In the genomic region with DNA sequence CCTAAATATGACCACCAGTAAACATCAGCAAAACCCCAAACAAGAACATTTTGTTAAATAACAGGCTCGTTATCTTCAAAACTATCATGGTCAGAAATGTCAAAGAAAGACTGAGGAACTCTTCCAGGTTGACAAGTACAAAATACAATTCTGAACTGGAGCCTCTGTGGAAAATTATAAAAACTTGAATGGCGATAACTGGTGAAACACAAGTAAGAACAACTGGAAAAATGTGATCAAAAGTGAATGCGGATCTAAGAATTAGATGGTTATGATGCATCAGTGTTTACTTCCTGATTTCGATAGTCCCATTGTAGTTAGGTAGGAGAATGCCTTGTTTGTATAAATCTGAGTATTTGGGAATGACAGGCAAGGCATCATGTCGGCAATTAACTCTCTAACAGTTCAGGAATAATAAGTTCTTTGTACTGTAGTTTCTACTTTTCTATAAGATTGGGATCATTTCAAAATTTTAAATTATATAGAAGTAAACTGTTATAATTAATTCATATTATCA, we compare ENCODE assay signal across 35 cellular contexts.
"Had no signal": no experiment of that assay in that cellular context is flagged by ENCODE, and none has a peak within 500 bp of the region (broad histone marks: within the 10 kb centered on the region; RNA-seq: fewer than 3 reads in every experiment).

No MANE protein-coding gene starts in this region.

- H3K27ac Mint-ChIP-seq: activated B cell treated with CpG ODN at 0.5 μM for 24 hours; activated CD4-positive, alpha-beta memory T cell treated with anti-CD3 and anti-CD28 coated beads for 36 hours; activated CD4-positive, alpha-beta T cell treated with anti-CD3 and anti-CD28 coated beads for 36 hours; activated CD4-positive, alpha-beta T cell treated with anti-CD3 and anti-CD28 coated beads, Interleukin-2, amount 10 ng/mL, durations not matched to agents 24 days and 14 days; activated CD8-positive, alpha-beta memory T cell treated with anti-CD3 and anti-CD28 coated beads, Interleukin-2, amount 10 ng/mL, durations not matched to agents 7 days and 5 days; activated CD8-positive, alpha-beta T cell treated with anti-CD3 and anti-CD28 coated beads, Interleukin-2, amount 10 ng/mL, durations not matched to agents 7 days and 5 days; activated naive CD4-positive, alpha-beta T cell treated with anti-CD3 and anti-CD28 coated beads for 36 hours; activated naive CD4-positive, alpha-beta T cell treated with anti-CD3 and anti-CD28 coated beads, Interleukin-2, amount 50 U/mL, for 24 hours; activated naive CD8-positive, alpha-beta T cell treated with anti-CD3 and anti-CD28 coated beads for 36 hours; activated naive CD8-positive, alpha-beta T cell treated with anti-CD3 and anti-CD28 coated beads, Interleukin-2, amount 50 U/mL, for 24 hours; activated T-helper 1 cell treated with anti-CD3 and anti-CD28 coated beads, Interleukin-12 subunit alpha, Interleukin-12 subunit beta, Interleukin-2, Interleukin-4 antibody, amounts not matched to agents 30 ng/mL and 10 ng/mL and 1 ng/mL, durations not matched to agents 14 hours and 24 hours and 36 hours; activated T-helper 2 cell treated with anti-CD3 and anti-CD28 coated beads, Interferon-gamma antibody, Interleukin-2, Interleukin-4, amounts not matched to agents 10 μg/mL and 5 μg/mL and 100 μg/mL, durations not matched to agents 14 hours and 24 hours and 36 hours; endodermal cell; T-helper 17 cell; T-helper 2 cell treated with Interferon-gamma antibody and Interleukin-4, amounts not matched to agents 5 μg/mL and 100 μg/mL, for 36 hours had no signal

- H3K9me3 Mint-ChIP-seq: activated B cell treated with CpG ODN at 0.5 μM for 24 hours; activated CD4-positive, alpha-beta memory T cell treated with anti-CD3 and anti-CD28 coated beads for 36 hours; activated CD4-positive, alpha-beta T cell treated with anti-CD3 and anti-CD28 coated beads, Interleukin-2, amount 10 ng/mL, durations not matched to agents 24 days and 14 days; activated naive CD4-positive, alpha-beta T cell treated with anti-CD3 and anti-CD28 coated beads for 36 hours; activated naive CD4-positive, alpha-beta T cell treated with anti-CD3 and anti-CD28 coated beads, Interleukin-2, amount 50 U/mL, for 24 hours; activated naive CD8-positive, alpha-beta T cell treated with anti-CD3 and anti-CD28 coated beads for 36 hours; activated naive CD8-positive, alpha-beta T cell treated with anti-CD3 and anti-CD28 coated beads, Interleukin-2, amount 50 U/mL, for 24 hours; activated T-helper 1 cell treated with anti-CD3 and anti-CD28 coated beads, Interleukin-12 subunit alpha, Interleukin-12 subunit beta, Interleukin-2, Interleukin-4 antibody, amounts not matched to agents 30 ng/mL and 10 ng/mL and 1 ng/mL, durations not matched to agents 14 hours and 24 hours and 36 hours; activated T-helper 2 cell treated with anti-CD3 and anti-CD28 coated beads, Interferon-gamma antibody, Interleukin-2, Interleukin-4, amounts not matched to agents 10 μg/mL and 5 μg/mL and 100 μg/mL, durations not matched to agents 14 hours and 24 hours and 36 hours; T-helper 2 cell treated with Interferon-gamma antibody and Interleukin-4, amounts not matched to agents 5 μg/mL and 100 μg/mL, for 36 hours had no signal

- H3K27me3 Mint-ChIP-seq: activated B cell treated with CpG ODN at 0.5 μM for 24 hours; activated CD4-positive, alpha-beta memory T cell treated with anti-CD3 and anti-CD28 coated beads for 36 hours; activated CD4-positive, alpha-beta T cell treated with anti-CD3 and anti-CD28 coated beads for 36 hours; activated CD4-positive, alpha-beta T cell treated with anti-CD3 and anti-CD28 coated beads, Interleukin-2, amount 10 ng/mL, durations not matched to agents 24 days and 14 days; activated CD8-positive, alpha-beta memory T cell treated with anti-CD3 and anti-CD28 coated beads, Interleukin-2, amount 10 ng/mL, durations not matched to agents 7 days and 5 days; activated naive CD4-positive, alpha-beta T cell treated with anti-CD3 and anti-CD28 coated beads, Interleukin-2, amount 50 U/mL, for 24 hours; activated naive CD8-positive, alpha-beta T cell treated with anti-CD3 and anti-CD28 coated beads for 36 hours; activated naive CD8-positive, alpha-beta T cell treated with anti-CD3 and anti-CD28 coated beads, Interleukin-2, amount 50 U/mL, for 24 hours had no signal

- H3K36me3 Mint-ChIP-seq: activated CD4-positive, alpha-beta memory T cell treated with anti-CD3 and anti-CD28 coated beads for 36 hours; activated CD8-positive, alpha-beta memory T cell treated with anti-CD3 and anti-CD28 coated beads, Interleukin-2, amount 10 ng/mL, durations not matched to agents 7 days and 5 days; activated naive CD4-positive, alpha-beta T cell treated with anti-CD3 and anti-CD28 coated beads, Interleukin-2, amount 50 U/mL, for 24 hours; activated naive CD8-positive, alpha-beta T cell treated with anti-CD3 and anti-CD28 coated beads for 36 hours had no signal

- H3K4me3 ChIP-seq: adrenal gland, body of pancreas, colonic mucosa, esophagus muscularis mucosa, gastrocnemius medialis, heart right ventricle had no signal

- ATAC-seq: activated CD4-positive, alpha-beta T cell treated with anti-CD3 and anti-CD28 coated beads for 36 hours; activated CD4-positive, CD25-positive, alpha-beta regulatory T cell treated with anti-CD3 and anti-CD28 coated beads, Interleukin-2, amount 50 U/mL, for 24 hours; activated CD8-positive, alpha-beta memory T cell treated with anti-CD3 and anti-CD28 coated beads, Interleukin-2, amount 10 ng/mL, durations not matched to agents 7 days and 5 days; activated CD8-positive, alpha-beta T cell treated with anti-CD3 and anti-CD28 coated beads, Interleukin-2, amount 10 ng/mL, durations not matched to agents 7 days and 5 days; activated naive CD8-positive, alpha-beta T cell treated with anti-CD3 and anti-CD28 coated beads, Interleukin-2, amount 50 U/mL, for 24 hours; body of pancreas; foreskin keratinocyte; gastrocnemius medialis; heart right ventricle; T-helper 17 cell had no signal

- H3K4me3 Mint-ChIP-seq: activated B cell treated with CpG ODN at 0.5 μM for 24 hours; activated CD4-positive, alpha-beta memory T cell treated with anti-CD3 and anti-CD28 coated beads for 36 hours; activated CD4-positive, alpha-beta T cell treated with anti-CD3 and anti-CD28 coated beads for 36 hours; activated CD4-positive, alpha-beta T cell treated with anti-CD3 and anti-CD28 coated beads, Interleukin-2, amount 10 ng/mL, durations not matched to agents 24 days and 14 days; activated CD8-positive, alpha-beta memory T cell treated with anti-CD3 and anti-CD28 coated beads, Interleukin-2, amount 10 ng/mL, durations not matched to agents 7 days and 5 days; activated CD8-positive, alpha-beta T cell treated with anti-CD3 and anti-CD28 coated beads, Interleukin-2, amount 10 ng/mL, durations not matched to agents 7 days and 5 days; activated naive CD4-positive, alpha-beta T cell treated with anti-CD3 and anti-CD28 coated beads for 36 hours; activated naive CD4-positive, alpha-beta T cell treated with anti-CD3 and anti-CD28 coated beads, Interleukin-2, amount 50 U/mL, for 24 hours; activated naive CD8-positive, alpha-beta T cell treated with anti-CD3 and anti-CD28 coated beads for 36 hours; activated naive CD8-positive, alpha-beta T cell treated with anti-CD3 and anti-CD28 coated beads, Interleukin-2, amount 50 U/mL, for 24 hours; activated T-helper 1 cell treated with anti-CD3 and anti-CD28 coated beads, Interleukin-12 subunit alpha, Interleukin-12 subunit beta, Interleukin-2, Interleukin-4 antibody, amounts not matched to agents 30 ng/mL and 10 ng/mL and 1 ng/mL, durations not matched to agents 14 hours and 24 hours and 36 hours; endodermal cell; T-helper 17 cell; T-helper 2 cell treated with Interferon-gamma antibody and Interleukin-4, amounts not matched to agents 5 μg/mL and 100 μg/mL, for 36 hours had no signal

- H3K27me3 ChIP-seq: adrenal gland, body of pancreas, colonic mucosa, esophagus muscularis mucosa, foreskin keratinocyte, gastrocnemius medialis, heart right ventricle had no signal

- H3K27ac ChIP-seq: adrenal gland, body of pancreas, colonic mucosa, esophagus muscularis mucosa, foreskin keratinocyte, gastrocnemius medialis, heart right ventricle, WERI-Rb-1 had no signal

- DNase-seq: activated B cell treated with CpG ODN at 0.5 μM for 24 hours; activated CD4-positive, alpha-beta memory T cell treated with anti-CD3 and anti-CD28 coated beads for 36 hours; activated CD4-positive, alpha-beta T cell treated with anti-CD3 and anti-CD28 coated beads for 36 hours; activated CD4-positive, alpha-beta T cell treated with anti-CD3 and anti-CD28 coated beads, Interleukin-2, amount 10 ng/mL, durations not matched to agents 24 days and 14 days; activated CD8-positive, alpha-beta memory T cell treated with anti-CD3 and anti-CD28 coated beads, Interleukin-2, amount 10 ng/mL, durations not matched to agents 7 days and 5 days; activated CD8-positive, alpha-beta memory T cell treated with anti-CD3 and anti-CD28 coated beads, Interleukin-2, amount 50 U/mL, for 4 hours; activated CD8-positive, alpha-beta T cell treated with anti-CD3 and anti-CD28 coated beads, Interleukin-2, amount 10 ng/mL, durations not matched to agents 7 days and 5 days; activated effector memory CD4-positive, alpha-beta T cell treated with anti-CD3 and anti-CD28 coated beads, Interleukin-2, amount 50 U/mL, for 16 hours; activated naive CD4-positive, alpha-beta T cell treated with anti-CD3 and anti-CD28 coated beads for 36 hours; activated naive CD8-positive, alpha-beta T cell treated with anti-CD3 and anti-CD28 coated beads for 36 hours; activated naive CD8-positive, alpha-beta T cell treated with anti-CD3 and anti-CD28 coated beads, Interleukin-2, amount 50 U/mL, for 24 hours; activated T-cell treated with anti-CD3 and anti-CD28 coated beads, Interleukin-2, amount 50 U/mL, for 1 hour; activated T-cell treated with anti-CD3 and anti-CD28 coated beads, Interleukin-2, amount 50 U/mL, for 48 hours; adrenal gland; amygdala; aorta; body of pancreas; central memory CD4-positive, alpha-beta T cell; cerebellar nuclear complex; colonic mucosa; effector memory CD4-positive, alpha-beta T cell; endodermal cell; foreskin keratinocyte; gastrocnemius medialis; heart right ventricle; T-helper 1 cell; T-helper 17 cell; T1000; WERI-Rb-1 had no signal

- H3K4me1 Mint-ChIP-seq: activated B cell treated with CpG ODN at 0.5 μM for 24 hours; activated CD4-positive, alpha-beta T cell treated with anti-CD3 and anti-CD28 coated beads for 36 hours; activated CD4-positive, alpha-beta T cell treated with anti-CD3 and anti-CD28 coated beads, Interleukin-2, amount 10 ng/mL, durations not matched to agents 24 days and 14 days; activated CD8-positive, alpha-beta memory T cell treated with anti-CD3 and anti-CD28 coated beads, Interleukin-2, amount 10 ng/mL, durations not matched to agents 7 days and 5 days; activated naive CD4-positive, alpha-beta T cell treated with anti-CD3 and anti-CD28 coated beads, Interleukin-2, amount 50 U/mL, for 24 hours; activated naive CD8-positive, alpha-beta T cell treated with anti-CD3 and anti-CD28 coated beads for 36 hours; activated naive CD8-positive, alpha-beta T cell treated with anti-CD3 and anti-CD28 coated beads, Interleukin-2, amount 50 U/mL, for 24 hours; endodermal cell; T-helper 17 cell had no signal
